ENCODE assay signal across 1 cellular context in genomic region chr5:68922172-68922987, GRCh38.
TF ChIP-seq lines count a peak whose summit lies in the region.

No MANE protein-coding gene starts in this region.

TF ChIP-seq in H1, 55 proteins besides CTCF, POLR2A, EP300 and RAD21:
- TF ChIP-seq SAP30 (IDR thresholded peaks at IDR 0.05; ENCODE audit: insufficient read depth, insufficient replicate concordance, low read length) (no peak), KDM1A (IDR thresholded peaks at IDR 0.05; ENCODE audit: borderline replicate concordance, low read length) (no peak), SP1 (IDR thresholded peaks at IDR 0.05; ENCODE audit: low read depth, low read length) (peak; percentile 72; the same call in 1 of the 2 replicates), BCL11A (IDR thresholded peaks at IDR 0.05; ENCODE audit: low read depth in 2 of 2, low read length in 2 of 2) (peak in 1 of 2 experiments; percentile 73), TEAD4 (IDR thresholded peaks at IDR 0.05; ENCODE audit: low read depth, low read length) (peak; percentile 67; the same call in 1 of the 2 replicates), POLR2AphosphoS5 (IDR thresholded peaks at IDR 0.05; ENCODE audit: low read depth, low read length) (no peak), CHD7 (IDR thresholded peaks at IDR 0.05; ENCODE audit: insufficient replicate concordance, low read length) (peak; percentile 94), HDAC2 (IDR thresholded peaks at IDR 0.05; ENCODE audit: borderline replicate concordance in 1 of 2, low read depth in 2 of 2, low read length in 2 of 2) (peak; percentile 82 to 88; a peak in 2 of 4 replicates), SP4 (IDR thresholded peaks at IDR 0.05; ENCODE audit: low read length) (0 out of 2 replicates have a peak, but pooled peaks have one; percentile 17), TCF12 (IDR thresholded peaks at IDR 0.05; ENCODE audit: low read depth, low read length) (peak; percentile 93), POU5F1 (IDR thresholded peaks at IDR 0.05; ENCODE audit: low read depth, low read length) (peak; percentile 95), YY1 (IDR thresholded peaks at IDR 0.05; ENCODE audit: low read depth, low read length) (no peak), TAF7 (optimal IDR thresholded peaks at IDR 0.05; ENCODE audit: borderline replicate concordance, low read depth, low read length) (peak; percentile 44), TAF1 (IDR thresholded peaks at IDR 0.05; ENCODE audit: low read depth, low read length) (no peak), NANOG (IDR thresholded peaks at IDR 0.05; ENCODE audit: insufficient read depth, low read depth, low read length, poor library complexity, severe bottlenecking) (peak; percentile 73)
- TF ChIP-seq, protein P1, sequence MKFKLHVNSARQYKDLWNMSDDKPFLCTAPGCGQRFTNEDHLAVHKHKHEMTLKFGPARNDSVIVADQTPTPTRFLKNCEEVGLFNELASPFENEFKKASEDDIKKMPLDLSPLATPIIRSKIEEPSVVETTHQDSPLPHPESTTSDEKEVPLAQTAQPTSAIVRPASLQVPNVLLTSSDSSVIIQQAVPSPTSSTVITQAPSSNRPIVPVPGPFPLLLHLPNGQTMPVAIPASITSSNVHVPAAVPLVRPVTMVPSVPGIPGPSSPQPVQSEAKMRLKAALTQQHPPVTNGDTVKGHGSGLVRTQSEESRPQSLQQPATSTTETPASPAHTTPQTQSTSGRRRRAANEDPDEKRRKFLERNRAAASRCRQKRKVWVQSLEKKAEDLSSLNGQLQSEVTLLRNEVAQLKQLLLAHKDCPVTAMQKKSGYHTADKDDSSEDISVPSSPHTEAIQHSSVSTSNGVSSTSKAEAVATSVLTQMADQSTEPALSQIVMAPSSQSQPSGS (IDR thresholded peaks at IDR 0.05; ENCODE audit: low read length): peak; percentile 78; the same call in 1 of the 2 replicates
- TF ChIP-seq, protein P2, sequence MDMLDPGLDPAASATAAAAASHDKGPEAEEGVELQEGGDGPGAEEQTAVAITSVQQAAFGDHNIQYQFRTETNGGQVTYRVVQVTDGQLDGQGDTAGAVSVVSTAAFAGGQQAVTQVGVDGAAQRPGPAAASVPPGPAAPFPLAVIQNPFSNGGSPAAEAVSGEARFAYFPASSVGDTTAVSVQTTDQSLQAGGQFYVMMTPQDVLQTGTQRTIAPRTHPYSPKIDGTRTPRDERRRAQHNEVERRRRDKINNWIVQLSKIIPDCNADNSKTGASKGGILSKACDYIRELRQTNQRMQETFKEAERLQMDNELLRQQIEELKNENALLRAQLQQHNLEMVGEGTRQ (IDR thresholded peaks at IDR 0.05; ENCODE audit: low read length): no peak
